In the genomic region with DNA sequence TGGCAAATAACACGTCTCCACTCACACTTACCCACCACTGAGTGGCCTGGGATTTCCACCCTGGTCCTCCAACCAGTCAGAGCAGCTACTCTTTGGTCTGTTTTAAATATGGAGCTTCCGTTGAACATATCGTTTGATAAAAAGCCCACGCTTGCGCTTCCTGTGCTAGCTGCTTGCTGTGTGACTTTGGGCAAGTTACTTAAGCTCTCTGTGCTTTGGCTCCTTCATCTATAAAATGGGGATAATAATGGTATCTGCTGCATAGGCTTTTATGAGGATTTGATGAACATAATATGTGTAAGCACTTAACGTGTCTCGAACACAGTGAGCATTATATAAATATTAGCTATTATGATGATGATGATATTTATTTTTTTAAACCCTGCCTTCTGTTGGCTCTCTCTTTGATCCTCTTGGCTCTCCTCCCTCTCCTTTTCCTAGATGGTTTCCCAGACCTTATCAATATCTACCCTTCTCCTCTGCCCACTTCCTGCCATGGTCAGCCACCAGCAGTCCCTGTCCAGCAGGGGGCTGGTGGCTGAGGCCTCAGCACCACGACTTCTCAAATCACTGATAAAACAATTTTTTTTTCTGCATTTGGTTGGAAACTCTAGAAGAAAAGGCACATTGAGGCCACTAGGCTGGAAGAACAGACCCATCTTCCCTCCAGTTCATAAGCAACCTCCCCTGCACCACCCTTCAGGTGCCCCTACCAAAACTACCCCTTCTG, we compare ENCODE assay signal across 19 cellular contexts.
DNase-seq lines count a peak whose midpoint lies in the region; ATAC-seq and TF ChIP-seq lines count a peak whose summit lies in the region.
"Had no signal": no experiment of that assay in that cellular context is flagged by ENCODE, and none has a peak within 500 bp of the region (broad histone marks: within the 10 kb centered on the region; RNA-seq: fewer than 3 reads in every experiment).

No MANE protein-coding gene starts in this region.

- intact Hi-C loops in left ventricle myocardium superior (cut with micrococcal nuclease) (no loop called here), cardiac septum (cut with DNase I) (no loop called here)

- H3K36me3 ChIP-seq in cardiac muscle cell (no peaks in the 10 kb centered on the region), thoracic aorta (no peaks in the 10 kb centered on the region)
- H3K36me3 ChIP-seq: upper lobe of right lung had no signal

- no peak for DNase-seq in cardiac muscle cell (ENCODE audit: low read depth in 1 of 2, low spot score in 1 of 2)
- no peak for DNase-seq in left ventricle myocardium superior
- DNase-seq in UCSD-AML1 (lab: John Stamatoyannopoulos, UW; ENCODE audit: unreplicated experiment), result peak; percentile 24
- DNase-seq in glutamatergic neuron, result no peak
- DNase-seq in thoracic aorta (ENCODE audit: low spot score), result no peak
- DNase-seq in GF-D8 (lab: John Stamatoyannopoulos, UW), result no peak
- DNase-seq in NOMO-1 treated with dmso at 0.1 percent for 144 hours (lab: John Stamatoyannopoulos, UW; ENCODE audit: unreplicated experiment), result no peak
- DNase-seq in cardiac septum (ENCODE audit: low spot score), result no peak
- DNase-seq: activated naive CD4-positive, alpha-beta T cell treated with anti-CD3 and anti-CD28 coated beads for 36 hours; central memory CD4-positive, alpha-beta T cell; NCI-H1694 treated with DMSO at 0.1 percent for 48 hours; NCI-H69; posterior cingulate gyrus; Right ventricle myocardium superior; stimulated activated CD4-positive, alpha-beta T cell treated with anti-CD3 and anti-CD28 coated beads, Interleukin-1b, Interleukin-23, amount 100 ng/mL, for 48 hours; stimulated activated CD8-positive, alpha-beta memory T cell treated with anti-CD3 and anti-CD28 coated beads, Interleukin-4, amount 100 ng/mL, for 48 hours; upper lobe of right lung had no signal

- peak overlapping the region; percentile 50 for H3K27ac Mint-ChIP-seq in glutamatergic neuron (ENCODE audit: unreplicated experiment)
- H3K27ac Mint-ChIP-seq: activated naive CD4-positive, alpha-beta T cell treated with anti-CD3 and anti-CD28 coated beads for 36 hours had no signal

- peaks cover 8% of the 10 kb centered on the region for H3K4me1 ChIP-seq in cardiac muscle cell (ENCODE audit: low read depth)
- peaks cover 12 to 20% of the 10 kb centered on the region in 2 donors for H3K4me1 ChIP-seq in thoracic aorta (ENCODE audit: control insufficient read depth in 1 of 2, low read depth in 2 of 2)
- H3K4me1 ChIP-seq: upper lobe of right lung had no signal

- peaks cover 5% of the 10 kb centered on the region for H3K36me3 Mint-ChIP-seq in glutamatergic neuron (ENCODE audit: unreplicated experiment)

- no peak overlapping the region for H3K4me3 Mint-ChIP-seq in glutamatergic neuron (ENCODE audit: unreplicated experiment)
- H3K4me3 Mint-ChIP-seq: activated naive CD4-positive, alpha-beta T cell treated with anti-CD3 and anti-CD28 coated beads for 36 hours had no signal

- peaks cover 17% of the 10 kb centered on the region for H3K4me1 Mint-ChIP-seq in glutamatergic neuron (ENCODE audit: low read depth, unreplicated experiment)

- H3K9me3 ChIP-seq in cardiac muscle cell (ENCODE audit: low read depth) (no peaks in the 10 kb centered on the region), thoracic aorta (no peaks in the 10 kb centered on the region)
- H3K9me3 ChIP-seq: upper lobe of right lung had no signal

- H3K27me3 Mint-ChIP-seq in glutamatergic neuron (ENCODE audit: unreplicated experiment), result peaks cover 3% of the 10 kb centered on the region

- peak; percentile 23 for TF ChIP-seq CTCF in cardiac muscle cell (IDR thresholded peaks at IDR 0.05; ENCODE audit: low read depth, low read length)
- peak; percentile 52 for TF ChIP-seq CTCF in glutamatergic neuron (IDR thresholded peaks at IDR 0.05; ENCODE audit: partially characterized antibody, unreplicated experiment)
- peak; percentile 13 for TF ChIP-seq CTCF in thoracic aorta (IDR thresholded peaks at IDR 0.05)

- peaks cover 5% of the 10 kb centered on the region for H3K9me3 Mint-ChIP-seq in glutamatergic neuron (ENCODE audit: unreplicated experiment)
- H3K9me3 Mint-ChIP-seq: activated naive CD4-positive, alpha-beta T cell treated with anti-CD3 and anti-CD28 coated beads for 36 hours had no signal

- H3K27me3 ChIP-seq in cardiac muscle cell, result no peaks in the 10 kb centered on the region
- H3K27me3 ChIP-seq in thoracic aorta (replicated peaks; ENCODE audit: insufficient read depth), result no peaks in the 10 kb centered on the region
- H3K27me3 ChIP-seq: upper lobe of right lung had no signal

- H3K27ac ChIP-seq in cardiac muscle cell (no peak overlapping the region), thoracic aorta (peak overlapping the region in 1 of 2 donors; percentile 19)
- H3K27ac ChIP-seq: KMS-11, upper lobe of right lung had no signal

- ATAC-seq in left ventricle myocardium superior (no peak), thoracic aorta (ENCODE audit: insufficient number of reproducible peaks, low FRiP score, low read depth) (no peak)
- ATAC-seq: upper lobe of right lung had no signal

- no peak overlapping the region for H3K4me3 ChIP-seq in cardiac muscle cell
- no peak overlapping the region for H3K4me3 ChIP-seq in thoracic aorta
- H3K4me3 ChIP-seq: lung, upper lobe of right lung had no signal
